Comparison of ENCODE assay signal across 1 cellular context in the genomic region with DNA sequence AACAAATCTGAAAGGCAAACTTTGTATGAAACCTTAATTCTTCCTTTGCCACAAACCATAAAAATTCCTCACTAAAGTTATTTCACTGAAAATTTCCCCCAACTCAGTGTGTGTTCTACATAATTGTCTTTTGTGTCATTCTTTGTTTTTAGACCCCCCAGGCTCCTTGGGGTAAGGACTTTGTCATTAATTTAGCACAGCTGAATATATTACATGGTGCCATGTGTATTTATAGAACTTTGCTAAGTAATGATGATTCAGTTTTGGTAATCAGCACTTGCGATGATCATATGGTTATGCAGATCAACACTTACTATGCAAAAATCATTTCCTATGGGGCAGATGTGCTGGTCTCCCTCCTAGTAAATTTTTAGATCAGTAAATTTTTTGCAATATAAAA.
TF ChIP-seq lines count a peak whose summit lies in the region.

No MANE protein-coding gene starts in this region.

TF ChIP-seq in GM23338, 12 proteins besides CTCF, POLR2A, EP300 and RAD21 (continued from another document):
- TF ChIP-seq, protein P1, sequence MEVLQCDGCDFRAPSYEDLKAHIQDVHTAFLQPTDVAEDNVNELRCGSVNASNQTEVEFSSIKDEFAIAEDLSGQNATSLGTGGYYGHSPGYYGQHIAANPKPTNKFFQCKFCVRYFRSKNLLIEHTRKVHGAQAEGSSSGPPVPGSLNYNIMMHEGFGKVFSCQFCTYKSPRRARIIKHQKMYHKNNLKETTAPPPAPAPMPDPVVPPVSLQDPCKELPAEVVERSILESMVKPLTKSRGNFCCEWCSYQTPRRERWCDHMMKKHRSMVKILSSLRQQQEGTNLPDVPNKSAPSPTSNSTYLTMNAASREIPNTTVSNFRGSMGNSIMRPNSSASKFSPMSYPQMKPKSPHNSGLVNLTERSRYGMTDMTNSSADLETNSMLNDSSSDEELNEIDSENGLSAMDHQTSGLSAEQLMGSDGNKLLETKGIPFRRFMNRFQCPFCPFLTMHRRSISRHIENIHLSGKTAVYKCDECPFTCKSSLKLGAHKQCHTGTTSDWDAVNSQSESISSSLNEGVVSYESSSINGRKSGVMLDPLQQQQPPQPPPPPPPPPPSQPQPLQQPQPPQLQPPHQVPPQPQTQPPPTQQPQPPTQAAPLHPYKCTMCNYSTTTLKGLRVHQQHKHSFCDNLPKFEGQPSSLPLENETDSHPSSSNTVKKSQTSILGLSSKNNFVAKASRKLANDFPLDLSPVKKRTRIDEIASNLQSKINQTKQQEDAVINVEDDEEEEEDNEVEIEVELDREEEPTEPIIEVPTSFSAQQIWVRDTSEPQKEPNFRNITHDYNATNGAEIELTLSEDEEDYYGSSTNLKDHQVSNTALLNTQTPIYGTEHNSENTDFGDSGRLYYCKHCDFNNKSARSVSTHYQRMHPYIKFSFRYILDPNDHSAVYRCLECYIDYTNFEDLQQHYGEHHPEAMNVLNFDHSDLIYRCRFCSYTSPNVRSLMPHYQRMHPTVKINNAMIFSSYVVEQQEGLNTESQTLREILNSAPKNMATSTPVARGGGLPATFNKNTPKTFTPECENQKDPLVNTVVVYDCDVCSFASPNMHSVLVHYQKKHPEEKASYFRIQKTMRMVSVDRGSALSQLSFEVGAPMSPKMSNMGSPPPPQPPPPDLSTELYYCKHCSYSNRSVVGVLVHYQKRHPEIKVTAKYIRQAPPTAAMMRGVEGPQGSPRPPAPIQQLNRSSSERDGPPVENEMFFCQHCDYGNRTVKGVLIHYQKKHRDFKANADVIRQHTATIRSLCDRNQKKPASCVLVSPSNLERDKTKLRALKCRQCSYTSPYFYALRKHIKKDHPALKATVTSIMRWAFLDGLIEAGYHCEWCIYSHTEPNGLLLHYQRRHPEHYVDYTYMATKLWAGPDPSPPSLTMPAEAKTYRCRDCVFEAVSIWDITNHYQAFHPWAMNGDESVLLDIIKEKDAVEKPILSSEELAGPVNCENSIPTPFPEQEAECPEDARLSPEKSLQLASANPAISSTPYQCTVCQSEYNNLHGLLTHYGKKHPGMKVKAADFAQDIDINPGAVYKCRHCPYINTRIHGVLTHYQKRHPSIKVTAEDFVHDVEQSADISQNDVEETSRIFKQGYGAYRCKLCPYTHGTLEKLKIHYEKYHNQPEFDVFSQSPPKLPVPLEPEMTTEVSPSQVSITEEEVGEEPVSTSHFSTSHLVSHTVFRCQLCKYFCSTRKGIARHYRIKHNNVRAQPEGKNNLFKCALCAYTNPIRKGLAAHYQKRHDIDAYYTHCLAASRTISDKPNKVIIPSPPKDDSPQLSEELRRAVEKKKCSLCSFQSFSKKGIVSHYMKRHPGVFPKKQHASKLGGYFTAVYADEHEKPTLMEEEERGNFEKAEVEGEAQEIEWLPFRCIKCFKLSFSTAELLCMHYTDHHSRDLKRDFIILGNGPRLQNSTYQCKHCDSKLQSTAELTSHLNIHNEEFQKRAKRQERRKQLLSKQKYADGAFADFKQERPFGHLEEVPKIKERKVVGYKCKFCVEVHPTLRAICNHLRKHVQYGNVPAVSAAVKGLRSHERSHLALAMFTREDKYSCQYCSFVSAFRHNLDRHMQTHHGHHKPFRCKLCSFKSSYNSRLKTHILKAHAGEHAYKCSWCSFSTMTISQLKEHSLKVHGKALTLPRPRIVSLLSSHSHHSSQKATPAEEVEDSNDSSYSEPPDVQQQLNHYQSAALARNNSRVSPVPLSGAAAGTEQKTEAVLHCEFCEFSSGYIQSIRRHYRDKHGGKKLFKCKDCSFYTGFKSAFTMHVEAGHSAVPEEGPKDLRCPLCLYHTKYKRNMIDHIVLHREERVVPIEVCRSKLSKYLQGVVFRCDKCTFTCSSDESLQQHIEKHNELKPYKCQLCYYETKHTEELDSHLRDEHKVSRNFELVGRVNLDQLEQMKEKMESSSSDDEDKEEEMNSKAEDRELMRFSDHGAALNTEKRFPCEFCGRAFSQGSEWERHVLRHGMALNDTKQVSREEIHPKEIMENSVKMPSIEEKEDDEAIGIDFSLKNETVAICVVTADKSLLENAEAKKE (CRISPR knock-in tag; IDR thresholded peaks at IDR 0.05): no peak
- TF ChIP-seq EZH2 (IDR thresholded peaks at IDR 0.05; ENCODE audit: low read depth, unreplicated experiment) (no peak), STAT1 (IDR thresholded peaks at IDR 0.05; ENCODE audit: unreplicated experiment) (no peak), EZH2phosphoT487 (IDR thresholded peaks at IDR 0.05; ENCODE audit: unreplicated experiment) (no peak), JUNB (IDR thresholded peaks at IDR 0.05; ENCODE audit: unreplicated experiment) (no peak), ETS1 (IDR thresholded peaks at IDR 0.05) (no peak), ZNF114 (CRISPR knock-in tag; IDR thresholded peaks at IDR 0.05) (no peak), POLR2AphosphoS5 (IDR thresholded peaks at IDR 0.05; ENCODE audit: low read depth) (no peak), CREB1 (CRISPR knock-in tag; IDR thresholded peaks at IDR 0.05; ENCODE audit: low read depth) (no peak), NANOG (IDR thresholded peaks at IDR 0.05; ENCODE audit: borderline replicate concordance) (no peak), ZNF331 (CRISPR knock-in tag; IDR thresholded peaks at IDR 0.05; ENCODE audit: low read depth) (no peak)
